In the genomic region with DNA sequence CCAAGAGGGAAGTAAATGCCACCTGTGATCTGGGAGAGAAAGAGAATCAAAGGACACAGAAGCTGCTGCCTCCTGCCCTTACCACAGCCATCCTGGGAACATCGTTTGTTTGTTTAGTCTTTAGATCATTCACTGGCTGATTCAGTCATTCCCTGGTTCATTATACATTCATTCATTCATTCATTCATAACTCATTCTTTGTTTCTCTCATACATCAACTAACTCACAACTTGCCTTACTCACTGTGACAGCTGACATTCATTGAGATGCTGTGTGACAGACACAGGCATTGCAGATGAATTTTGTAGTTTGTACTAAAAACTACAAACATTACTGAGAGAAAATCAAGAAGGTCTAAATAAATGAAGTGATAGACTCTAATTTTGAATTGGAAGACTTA, we compare ENCODE assay signal across 14 cellular contexts.
DNase-seq lines count a peak whose midpoint lies in the region; ATAC-seq lines count a peak whose summit lies in the region.
"Had no signal": no experiment of that assay in that cellular context is flagged by ENCODE, and none has a peak within 500 bp of the region (broad histone marks: within the 10 kb centered on the region; RNA-seq: fewer than 3 reads in every experiment).

No MANE protein-coding gene starts in this region.

- H3K9me3 ChIP-seq in KOPT-K1 (ENCODE audit: insufficient read depth, low read length, poor library complexity, severe bottlenecking) = peaks cover 13% of the 10 kb centered on the region

- peaks cover 32% of the 10 kb centered on the region for H3K4me1 Mint-ChIP-seq in activated CD4-positive, alpha-beta T cell treated with anti-CD3 and anti-CD28 coated beads for 36 hours
- peaks cover 43% of the 10 kb centered on the region for H3K4me1 Mint-ChIP-seq in activated naive CD8-positive, alpha-beta T cell (ENCODE audit: low read depth)
- peaks cover 19% of the 10 kb centered on the region for H3K4me1 Mint-ChIP-seq in stimulated activated memory B cell treated with anti-CD40 and anti-IgM and Interleukin-4, amounts not matched to agents 10 μg/mL and 1 μg/mL and 100 μg/mL, for 72 hours

- peaks cover 17% of the 10 kb centered on the region for H3K9me3 Mint-ChIP-seq in activated CD4-positive, alpha-beta T cell treated with anti-CD3 and anti-CD28 coated beads for 36 hours (ENCODE audit: low read depth)
- H3K9me3 Mint-ChIP-seq in activated naive CD8-positive, alpha-beta T cell (ENCODE audit: low read depth) = peaks cover 15% of the 10 kb centered on the region
- H3K9me3 Mint-ChIP-seq in stimulated activated memory B cell treated with anti-CD40 and anti-IgM and Interleukin-4, amounts not matched to agents 10 μg/mL and 1 μg/mL and 100 μg/mL, for 72 hours = peaks cover 15% of the 10 kb centered on the region

- ATAC-seq in activated CD4-positive, alpha-beta T cell treated with anti-CD3 and anti-CD28 coated beads for 36 hours = peak; percentile 60
- no peak for ATAC-seq in stimulated activated memory B cell treated with anti-CD40 and anti-IgM and Interleukin-4, amounts not matched to agents 10 μg/mL and 1 μg/mL and 100 μg/mL, for 72 hours
- no peak for ATAC-seq in HG03354 (IDR thresholded peaks at IDR 0.05; ENCODE audit: poor library complexity, severe bottlenecking, unreplicated experiment)
- ATAC-seq: heart left ventricle had no signal

- no peaks in the 10 kb centered on the region for H3K36me3 ChIP-seq in KOPT-K1 (ENCODE audit: insufficient read depth, low read length)
- H3K36me3 ChIP-seq: brain microvascular endothelial cell, heart left ventricle had no signal

- peak overlapping the region; percentile 100 for H3K27ac Mint-ChIP-seq in activated CD4-positive, alpha-beta T cell treated with anti-CD3 and anti-CD28 coated beads for 36 hours
- H3K27ac Mint-ChIP-seq in activated naive CD8-positive, alpha-beta T cell = peak overlapping the region; percentile 95
- peak overlapping the region; percentile 86 for H3K27ac Mint-ChIP-seq in stimulated activated memory B cell treated with anti-CD40 and anti-IgM and Interleukin-4, amounts not matched to agents 10 μg/mL and 1 μg/mL and 100 μg/mL, for 72 hours
- H3K27ac Mint-ChIP-seq: mesothelial cell of epicardium had no signal

- peak overlapping the region; percentile 81 for H3K27ac ChIP-seq in KOPT-K1 (ENCODE audit: low read depth, low read length, poor library complexity, severe bottlenecking)
- no peak overlapping the region for H3K27ac ChIP-seq in substantia nigra (ENCODE audit: low read depth, low read length, poor library complexity, severe bottlenecking)
- H3K27ac ChIP-seq: brain microvascular endothelial cell had no signal

- intact Hi-C loops in activated CD4-positive, alpha-beta T cell treated with anti-CD3 and anti-CD28 coated beads for 36 hours (cut with DNase I, micrococcal nuclease) = loop anchor here in 1 of 2 experiments (1.0 to 5.0 kb wide), 5 partner anchors 22 to 291 kb away; a partner anchor contains a TSS

- CTCF ChIA-PET in activated CD4-positive, alpha-beta T cell treated with anti-CD3 and anti-CD28 coated beads for 36 hours (lab: Charles Lee) = interaction anchor here (1.4 to 1.5 kb wide), 2 partner anchors 125 to 346 kb away, joined by 3 to 4 read pairs; no protein-coding TSS in a partner anchor

- peak overlapping the region; percentile 75 for H3K4me3 Mint-ChIP-seq in activated CD4-positive, alpha-beta T cell treated with anti-CD3 and anti-CD28 coated beads for 36 hours
- H3K4me3 Mint-ChIP-seq in activated naive CD8-positive, alpha-beta T cell = peak overlapping the region; percentile 84
- H3K4me3 Mint-ChIP-seq in stimulated activated memory B cell treated with anti-CD40 and anti-IgM and Interleukin-4, amounts not matched to agents 10 μg/mL and 1 μg/mL and 100 μg/mL, for 72 hours = peak overlapping the region; percentile 72
- H3K4me3 Mint-ChIP-seq: mesothelial cell of epicardium had no signal

- no peak for DNase-seq in activated CD4-positive, alpha-beta T cell treated with anti-CD3 and anti-CD28 coated beads for 36 hours
- no peak for DNase-seq in activated CD4-positive, alpha-beta T cell treated with anti-CD3 and anti-CD28 coated beads, Interleukin-2, amount 50 U/mL, for 1 hour
- DNase-seq in stimulated activated CD4-positive, alpha-beta T cell treated with anti-CD3 and anti-CD28 coated beads, Interleukin-15, amount 100 ng/mL, for 24 hours = no peak
- no peak for DNase-seq in substantia nigra (lab: John Stamatoyannopoulos, UW)
- DNase-seq: brain microvascular endothelial cell, Caco-2, heart left ventricle, NCI-H187 treated with DMSO at 0.1 percent for 48 hours, NCI-H524 had no signal

- no peaks in the 10 kb centered on the region for H3K27me3 Mint-ChIP-seq in activated CD4-positive, alpha-beta T cell treated with anti-CD3 and anti-CD28 coated beads for 36 hours
- no peaks in the 10 kb centered on the region for H3K27me3 Mint-ChIP-seq in activated naive CD8-positive, alpha-beta T cell
- H3K27me3 Mint-ChIP-seq in stimulated activated memory B cell treated with anti-CD40 and anti-IgM and Interleukin-4, amounts not matched to agents 10 μg/mL and 1 μg/mL and 100 μg/mL, for 72 hours = no peaks in the 10 kb centered on the region

- peaks cover 11% of the 10 kb centered on the region for H3K36me3 Mint-ChIP-seq in activated CD4-positive, alpha-beta T cell treated with anti-CD3 and anti-CD28 coated beads for 36 hours (ENCODE audit: low read depth)
- peaks cover 7% of the 10 kb centered on the region for H3K36me3 Mint-ChIP-seq in activated naive CD8-positive, alpha-beta T cell
- peaks cover 10% of the 10 kb centered on the region for H3K36me3 Mint-ChIP-seq in stimulated activated memory B cell treated with anti-CD40 and anti-IgM and Interleukin-4, amounts not matched to agents 10 μg/mL and 1 μg/mL and 100 μg/mL, for 72 hours

- POLR2A ChIA-PET in activated CD4-positive, alpha-beta T cell treated with anti-CD3 and anti-CD28 coated beads for 36 hours (lab: Charles Lee) = interaction anchor here (0.6 to 1.4 kb wide), 3 partner anchors 21 to 51 kb away, joined by 3 to 4 read pairs (median 3); no protein-coding TSS in a partner anchor
